In genomic region chr1:40301541-40302299, GRCh38 we compare ENCODE assay signal across 19 cellular contexts. TPM values are rescaled to one million over a fixed set of nuclear protein-coding genes. Genes with fewer than 3 reads are reported as not detected.
DNase-seq lines count a peak whose midpoint lies in the region; ATAC-seq, FAIRE-seq and TF ChIP-seq lines count a peak whose summit lies in the region.
"Had no signal": no experiment of that assay in that cellular context is flagged by ENCODE, and none has a peak within 500 bp of the region (broad histone marks: within the 10 kb centered on the region; RNA-seq: fewer than 3 reads in every experiment).

No MANE protein-coding gene starts in this region.

- in situ Hi-C loops in K562 (cut with MboI), result loop anchor here (10.0 kb wide), 1 partner anchor 147 kb away; no protein-coding TSS in a partner anchor

- POLR2A ChIA-PET in K562 (lab: Yijun Ruan, JAX), result interaction anchor here (0.8 kb wide), 1 partner anchor 26 kb away, joined by 3 read pairs; no protein-coding TSS in a partner anchor

- H3K36me3 ChIP-seq in K562 (ENCODE audit: control insufficient read depth, insufficient read depth, low read length), result no peaks in the 10 kb centered on the region

- no peak overlapping the region for H3K4me2 ChIP-seq in K562 (ENCODE audit: insufficient read depth, low read length)
- H3K4me2 ChIP-seq: GM23338 had no signal

- DNase-seq in activated CD8-positive, alpha-beta memory T cell treated with anti-CD3 and anti-CD28 coated beads for 24 hours, result peak; percentile 19
- no peak for DNase-seq in activated CD8-positive, alpha-beta memory T cell treated with anti-CD3 and anti-CD28 coated beads, Interleukin-2, amount 10 ng/mL, durations not matched to agents 7 days and 5 days
- no peak for DNase-seq in K562 (ENCODE audit: extremely low read depth in 1 of 4, low spot score in 3 of 4)
- DNase-seq in mesenteric fat pad (ENCODE audit: low spot score), result peak; percentile 41
- DNase-seq in DMS 273 treated with DMSO at 0.1 percent for 48 hours (lab: John Stamatoyannopoulos, UW), result no peak
- DNase-seq in central memory CD4-positive, alpha-beta T cell, result no peak
- DNase-seq in NCI-H524 (lab: John Stamatoyannopoulos, UW), result no peak
- DNase-seq: Caco-2; CD8-positive, alpha-beta memory T cell; DMS53; GF-D8; HCEC 1CT; KG1 had no signal

- H3K9me3 ChIP-seq in K562 (replicated peaks; ENCODE audit: control insufficient read depth, insufficient read depth, low read depth, low read length), result no peaks in the 10 kb centered on the region
- H3K9me3 ChIP-seq: Caco-2 had no signal

- FAIRE-seq in K562 (lab: Jason Lieb, UNC), result peak; percentile 32
- FAIRE-seq: GM19239 had no signal

- H3K4me3 ChIP-seq in K562, result no peak overlapping the region
- H3K4me3 ChIP-seq: GM23338 had no signal

- no peaks in the 10 kb centered on the region for H3K27me3 Mint-ChIP-seq in activated CD8-positive, alpha-beta memory T cell treated with anti-CD3 and anti-CD28 coated beads, Interleukin-2, amount 10 ng/mL, durations not matched to agents 7 days and 5 days
- H3K27me3 Mint-ChIP-seq: CD8-positive, alpha-beta memory T cell had no signal

- intact Hi-C loops in K562 (cut with micrococcal nuclease), result no loop called here

- CTCF ChIA-PET in activated CD8-positive, alpha-beta memory T cell treated with anti-CD3 and anti-CD28 coated beads, Interleukin-2, amount 10 ng/mL, durations not matched to agents 7 days and 5 days (lab: Charles Lee), result interaction anchor here (1.0 kb wide), 1 partner anchor 13 kb away, joined by 4 read pairs; no protein-coding TSS in a partner anchor
- CTCF ChIA-PET in K562 (lab: Yijun Ruan, JAX; ENCODE audit: low intra/inter-chr PET ratio), result no interaction called here

- no peak for ATAC-seq in activated CD8-positive, alpha-beta memory T cell treated with anti-CD3 and anti-CD28 coated beads, Interleukin-2, amount 10 ng/mL, durations not matched to agents 7 days and 5 days
- ATAC-seq in K562 (no peak), HG02678 (IDR thresholded peaks at IDR 0.05; ENCODE audit: unreplicated experiment) (no peak)
- ATAC-seq: GM23338 had no signal

- TF ChIP-seq CTCF in K562 (IDR thresholded peaks at IDR 0.05 in 2 of 3, conservative IDR thresholded peaks at IDR 0.05 in 1 of 3; ENCODE audit: insufficient read depth in 2 of 3, low read depth in 1 of 3, low read length in 3 of 3), result no peak

- TF ChIP-seq POLR2A in K562 (conservative IDR thresholded peaks at IDR 0.05), result no peak

- H3K9me3 Mint-ChIP-seq in activated CD8-positive, alpha-beta memory T cell treated with anti-CD3 and anti-CD28 coated beads, Interleukin-2, amount 10 ng/mL, durations not matched to agents 7 days and 5 days (ENCODE audit: low read depth), result no peaks in the 10 kb centered on the region
- H3K9me3 Mint-ChIP-seq: CD8-positive, alpha-beta memory T cell; GM23338 had no signal

- no TSS peak for BruUV-seq in K562 (replicated peaks; lab: Mats Ljungman, UMichigan)

- H3K9me1 ChIP-seq in K562 (ENCODE audit: control insufficient read depth, insufficient read depth, low read length), result no peaks in the 10 kb centered on the region

- whole genome bisulfite sequencing in K562 (ENCODE audit: insufficient coverage, low coverage, missing lambda C conversion rate), result 32% methylated on average over 12 of the region's 12 CpGs

- H3K79me2 ChIP-seq in K562 (ENCODE audit: control insufficient read depth, insufficient read depth, low read length), result no peaks in the 10 kb centered on the region

- no peak for TF ChIP-seq EP300 in K562 (IDR thresholded peaks at IDR 0.05; ENCODE audit: low read length)

- H3K4me1 ChIP-seq in K562 (replicated peaks in 1 of 2; ENCODE audit: control insufficient read depth in 2 of 2, insufficient read depth in 2 of 2, low read length in 2 of 2), result peaks cover 0 to 17% of the 10 kb centered on the region in 2 experiments; a peak in 2 of 5 replicates
- H3K4me1 ChIP-seq: Caco-2 had no signal

- no peaks in the 10 kb centered on the region for H3K4me1 Mint-ChIP-seq in activated CD8-positive, alpha-beta memory T cell treated with anti-CD3 and anti-CD28 coated beads, Interleukin-2, amount 10 ng/mL, durations not matched to agents 7 days and 5 days
- H3K4me1 Mint-ChIP-seq: CD8-positive, alpha-beta memory T cell had no signal

- no peak for TF ChIP-seq RAD21 in K562 (CRISPR knock-in tag; conservative IDR thresholded peaks at IDR 0.05 in 1 of 2, IDR thresholded peaks at IDR 0.05 in 1 of 2)

- no peak overlapping the region for H3K27ac Mint-ChIP-seq in activated CD8-positive, alpha-beta memory T cell treated with anti-CD3 and anti-CD28 coated beads, Interleukin-2, amount 10 ng/mL, durations not matched to agents 7 days and 5 days
- H3K27ac Mint-ChIP-seq: CD8-positive, alpha-beta memory T cell; GM23338 had no signal

- no peak overlapping the region for H3K9ac ChIP-seq in K562 (ENCODE audit: insufficient read depth in 1 of 2, low read depth in 2 of 2, low read length in 2 of 2)

- H4K20me1 ChIP-seq in K562 (replicated peaks; ENCODE audit: control insufficient read depth, insufficient read depth, low read length), result no peaks in the 10 kb centered on the region

- no peak overlapping the region for H2AFZ ChIP-seq in K562 (ENCODE audit: low read depth, low read length)
- H2AFZ ChIP-seq: GM23338 had no signal

- H3K36me3 Mint-ChIP-seq in activated CD8-positive, alpha-beta memory T cell treated with anti-CD3 and anti-CD28 coated beads, Interleukin-2, amount 10 ng/mL, durations not matched to agents 7 days and 5 days, result no peaks in the 10 kb centered on the region
- H3K36me3 Mint-ChIP-seq: CD8-positive, alpha-beta memory T cell had no signal

- no peak overlapping the region for H3K4me3 Mint-ChIP-seq in activated CD8-positive, alpha-beta memory T cell treated with anti-CD3 and anti-CD28 coated beads, Interleukin-2, amount 10 ng/mL, durations not matched to agents 7 days and 5 days
- H3K4me3 Mint-ChIP-seq: CD8-positive, alpha-beta memory T cell; GM23338 had no signal

- no peak overlapping the region for H3K27ac ChIP-seq in K562 (ENCODE audit: extremely low read depth, low read depth, low read length)
- H3K27ac ChIP-seq: 22Rv1 had no signal

- peaks cover 0 to 15% of the 10 kb centered on the region in 2 experiments; a peak in 1 of 5 replicates for H3K27me3 ChIP-seq in K562 (ENCODE audit: control insufficient read depth in 2 of 2, insufficient read depth in 2 of 2, low read length in 2 of 2)

RNA-seq across cellular contexts. Expression of gene COL9A2, which starts 15.4 kb away (rescaled TPM):
- total RNA-seq in activated CD8-positive, alpha-beta memory T cell treated with anti-CD3 and anti-CD28 coated beads, Interleukin-2, amount 10 ng/mL, durations not matched to agents 7 days and 5 days, result 10 to 100 TPM in 1 of 2 experiments, 1 to 10 TPM in 1; 8.3 to 12.4 TPM
- total RNA-seq in K562 (2011; cell fraction: chromatin; rRNA removed; ENCODE audit: low replicate concordance), result 0.58 and 1.9 TPM in 2 replicates
- total RNA-seq in K562 (2011; cell fraction: nucleolus; rRNA removed), result 0.53 and 1.3 TPM in 2 replicates
- 0.73 and 1.1 TPM in 2 replicates for total RNA-seq in K562 (2011; cell fraction: nucleoplasm; rRNA removed)
- total RNA-seq in K562 (2014; rRNA removed) (0.90 and 0.95 TPM in 2 replicates), K562 (2014; rRNA removed; fragmentation: Illumina TruSeq; extraction: Trizol) (0.06 and 0.15 TPM in 2 replicates), K562 (2015; rRNA removed; fragmentation: Illumina TruSeq; extraction: Trizol) (0.60 and 0.72 TPM in 2 replicates), K562 (2021) (0.47 and 0.72 TPM in 2 replicates), mesenteric fat pad (0.48 TPM)
- polyA plus RNA-seq in K562 (2011; rRNA removed) (0.31 and 0.45 TPM in 2 replicates), K562 (2014; fragmentation: Illumina TruSeq; extraction: Trizol) (0.24 and 0.54 TPM in 2 replicates), K562 (2014; fragmentation: Nextera tagmentation; extraction: Ambion mirVana) (under 1 TPM; 0.03 TPM), K562 (2014; rRNA removed) (1.5 and 2.2 TPM in 2 replicates)
- polyA plus RNA-seq in K562 (2011; cell fraction: cytosol; rRNA removed), result 0.46 and 0.47 TPM in 2 replicates
- polyA plus RNA-seq in K562 (2011; cell fraction: nucleus; rRNA removed), result 3.7 and 4.4 TPM in 2 replicates
- 0.78 and 3.8 TPM in 2 replicates for polyA plus RNA-seq in K562 (2012)
- polyA minus RNA-seq in K562 (2011; rRNA and poly(A)+ RNA removed), result 0.11 and 0.30 TPM in 2 replicates
- polyA minus RNA-seq in K562 (2011; cell fraction: cytosol; rRNA and poly(A)+ RNA removed), result 1.6 TPM in 1 of 2 replicates, not detected in the other
- 0.13 and 1.4 TPM in 2 replicates for polyA minus RNA-seq in K562 (2011; cell fraction: nucleus; rRNA and poly(A)+ RNA removed)

RNA-seq across cellular contexts. Expression of gene ZMPSTE24, which starts 43.7 kb away (rescaled TPM):
- 10 to 100 TPM; 23.3 to 41.1 TPM for total RNA-seq in activated CD8-positive, alpha-beta memory T cell treated with anti-CD3 and anti-CD28 coated beads, Interleukin-2, amount 10 ng/mL, durations not matched to agents 7 days and 5 days
- 31.5 and 69.9 TPM in 2 replicates for total RNA-seq in K562 (2011; cell fraction: chromatin; rRNA removed; ENCODE audit: low replicate concordance)
- total RNA-seq in K562 (2011; cell fraction: nucleolus; rRNA removed), result 36.2 and 41.8 TPM in 2 replicates
- total RNA-seq in K562 (2011; cell fraction: nucleoplasm; rRNA removed), result 53.6 and 61.9 TPM in 2 replicates
- total RNA-seq in K562 (2014; rRNA removed), result 45.0 and 45.6 TPM in 2 replicates
- total RNA-seq in K562 (2014; rRNA removed; fragmentation: Illumina TruSeq; extraction: Trizol), result 74.4 and 86.4 TPM in 2 replicates
- 62.7 and 68.8 TPM in 2 replicates for total RNA-seq in K562 (2015; rRNA removed; fragmentation: Illumina TruSeq; extraction: Trizol)
- total RNA-seq in K562 (2021), result 51.2 and 53.3 TPM in 2 replicates
- polyA plus RNA-seq in K562 (2011; rRNA removed), result 28.1 and 30.7 TPM in 2 replicates
- 6.8 and 14.9 TPM in 2 replicates for polyA plus RNA-seq in K562 (2011; cell fraction: cytosol; rRNA removed)
- 7.0 and 8.9 TPM in 2 replicates for polyA plus RNA-seq in K562 (2011; cell fraction: nucleus; rRNA removed)
- polyA plus RNA-seq in K562 (2012), result 22.3 and 37.2 TPM in 2 replicates
- 53.2 and 64.3 TPM in 2 replicates for polyA plus RNA-seq in K562 (2014; fragmentation: Illumina TruSeq; extraction: Trizol)
- polyA plus RNA-seq in K562 (2014; fragmentation: Nextera tagmentation; extraction: Ambion mirVana), result 10 to 100 TPM; 73.5 to 75.9 TPM
- polyA plus RNA-seq in K562 (2014; rRNA removed), result 39.0 and 39.1 TPM in 2 replicates
- 41.5 and 48.6 TPM in 2 replicates for polyA minus RNA-seq in K562 (2011; rRNA and poly(A)+ RNA removed)
- polyA minus RNA-seq in K562 (2011; cell fraction: cytosol; rRNA and poly(A)+ RNA removed), result 33.5 and 34.7 TPM in 2 replicates
- 9.4 and 16.2 TPM in 2 replicates for polyA minus RNA-seq in K562 (2011; cell fraction: nucleus; rRNA and poly(A)+ RNA removed)
- 41.3 TPM for total RNA-seq in mesenteric fat pad

RNA-seq across cellular contexts. Expression of gene TMCO2, which starts 54.0 kb away (rescaled TPM):
- under 1 TPM in 1 of 2 experiments, not detected in 1; 0.41 TPM for total RNA-seq in activated CD8-positive, alpha-beta memory T cell treated with anti-CD3 and anti-CD28 coated beads, Interleukin-2, amount 10 ng/mL, durations not matched to agents 7 days and 5 days
- not detected in 2 replicates for total RNA-seq in K562 (2011; cell fraction: chromatin; rRNA removed; ENCODE audit: low replicate concordance)
- total RNA-seq in K562 (2011; cell fraction: nucleolus; rRNA removed), result not detected in 2 replicates
- not detected in 2 replicates for total RNA-seq in K562 (2011; cell fraction: nucleoplasm; rRNA removed)
- total RNA-seq in K562 (2014; rRNA removed) (not detected in 2 replicates), K562 (2014; rRNA removed; fragmentation: Illumina TruSeq; extraction: Trizol) (not detected in 2 replicates), K562 (2015; rRNA removed; fragmentation: Illumina TruSeq; extraction: Trizol) (not detected in 2 replicates), K562 (2021) (not detected in 2 replicates), mesenteric fat pad (not detected)
- polyA plus RNA-seq in K562 (2011; rRNA removed) (not detected in 2 replicates), K562 (2014; fragmentation: Illumina TruSeq; extraction: Trizol) (not detected in 2 replicates), K562 (2014; fragmentation: Nextera tagmentation; extraction: Ambion mirVana) (not detected), K562 (2014; rRNA removed) (not detected in 2 replicates)
- not detected in 2 replicates for polyA plus RNA-seq in K562 (2011; cell fraction: cytosol; rRNA removed)
- polyA plus RNA-seq in K562 (2011; cell fraction: nucleus; rRNA removed), result not detected in 2 replicates
- not detected in 2 replicates for polyA plus RNA-seq in K562 (2012)
- polyA minus RNA-seq in K562 (2011; rRNA and poly(A)+ RNA removed), result not detected in 2 replicates
- polyA minus RNA-seq in K562 (2011; cell fraction: cytosol; rRNA and poly(A)+ RNA removed), result not detected in 2 replicates
- not detected in 2 replicates for polyA minus RNA-seq in K562 (2011; cell fraction: nucleus; rRNA and poly(A)+ RNA removed)
- total RNA-seq: A673; Caco-2; CD8-positive, alpha-beta memory T cell; GM23338 had no signal
- polyA plus RNA-seq: BJ; CD8-positive, alpha-beta memory T cell; GM23338 had no signal

Comparison
In these comparisons a context has a peak if more than half of its experiments do, and no peak if none do; other contexts are left out.
1. DNase-seq: peak in activated CD8-positive, alpha-beta memory T cell treated with anti-CD3 and anti-CD28 coated beads for 24 hours (single experiment) and mesenteric fat pad (single experiment); none in activated CD8-positive, alpha-beta memory T cell treated with anti-CD3 and anti-CD28 coated beads, Interleukin-2, amount 10 ng/mL, durations not matched to agents 7 days and 5 days (single experiment), K562 (0 of 4), DMS 273 treated with DMSO at 0.1 percent for 48 hours (single experiment), central memory CD4-positive, alpha-beta T cell (single experiment) and NCI-H524 (0 of 2).